11 cellular contexts compared by ENCODE assay signal in genomic region chr12:644818-645552, GRCh38. TPM values are rescaled to one million over a fixed set of nuclear protein-coding genes. Genes with fewer than 3 reads are reported as not detected.
DNase-seq lines count a peak whose midpoint lies in the region; ATAC-seq and TF ChIP-seq lines count a peak whose summit lies in the region.
"Had no signal": no experiment of that assay in that cellular context is flagged by ENCODE, and none has a peak within 500 bp of the region (broad histone marks: within the 10 kb centered on the region; RNA-seq: fewer than 3 reads in every experiment).

No MANE protein-coding gene starts in this region.

- ATAC-seq in HCT116: no peak
- ATAC-seq: esophagus mucosa had no signal

- CTCF ChIA-PET in HCT116 (lab: Charles Lee): no interaction called here
- CTCF ChIA-PET in HEK293T (lab: Yijun Ruan, JAX): interaction anchor here (0.5 kb wide), 1 partner anchor 9 kb away, joined by 7 read pairs; no protein-coding TSS in a partner anchor

- H3K27ac ChIP-seq in HCT116 (ENCODE audit: low read depth, low read length): no peak overlapping the region
- peak overlapping the region; percentile 83 for H3K27ac ChIP-seq in layer of hippocampus (ENCODE audit: low read depth, low read length)
- H3K27ac ChIP-seq in stomach: peak overlapping the region; percentile 21 to 99 (median 95)

- POLR2A ChIA-PET in HCT116 (lab: Charles Lee) (no interaction called here), HEK293T (lab: Yijun Ruan, JAX) (interaction anchor here (0.7 to 0.8 kb wide), 2 partner anchors 20 to 106 kb away, joined by 3 read pairs; no protein-coding TSS in a partner anchor)

- H3K9me2 ChIP-seq in HCT116 (ENCODE audit: insufficient read depth): no peaks in the 10 kb centered on the region

- 0 out of 2 replicates have a peak overlapping the region, but pooled peaks have one; percentile 10 for H3K9ac ChIP-seq in HCT116 (ENCODE audit: low read length)

- intact Hi-C loops in HCT116 (cut with micrococcal nuclease) (loop anchor here (5.0 kb wide), 1 partner anchor 107 kb away; the partner anchor contains the start of gene WNK1), stomach (cut with DNase I; ENCODE audit: low total_unique reads) (no loop called here)

- TF ChIP-seq CTCF in HCT116 (IDR thresholded peaks at IDR 0.05 in 2 of 3, conservative IDR thresholded peaks at IDR 0.05 in 1 of 3; ENCODE audit: borderline replicate concordance in 1 of 3, insufficient read depth in 1 of 3, low read depth in 2 of 3, low read length in 2 of 3): no peak
- TF ChIP-seq CTCF in astrocyte of the spinal cord (IDR thresholded peaks at IDR 0.05; ENCODE audit: low read depth, low read length): no peak
- no peak for TF ChIP-seq CTCF in stomach (IDR thresholded peaks at IDR 0.05)

- H3K4me2 ChIP-seq in HCT116 (ENCODE audit: low read length): peak overlapping the region; percentile 53

- H3K79me2 ChIP-seq in HCT116 (ENCODE audit: insufficient read depth, low read length): no peaks in the 10 kb centered on the region

- BruUV-seq in HCT116 (replicated peaks; lab: Mats Ljungman, UMichigan): no TSS peak

- H4K20me1 ChIP-seq in HCT116 (ENCODE audit: insufficient read depth): no peaks in the 10 kb centered on the region

- in situ Hi-C loops in astrocyte of the spinal cord (cut with HindIII; ENCODE audit: low sequenced_read_pairs): no loop called here

- no peaks in the 10 kb centered on the region for H3K9me3 ChIP-seq in HCT116 (ENCODE audit: control insufficient read depth in 1 of 2, insufficient read depth in 1 of 2, low read depth in 1 of 2, low read length in 2 of 2)
- no peaks in the 10 kb centered on the region for H3K9me3 ChIP-seq in stomach

- no peak for TF ChIP-seq EP300 in stomach (IDR thresholded peaks at IDR 0.05)

- H3K36me3 ChIP-seq in HCT116 (ENCODE audit: control insufficient read depth in 1 of 2, insufficient read depth in 2 of 2, low read length in 2 of 2) (no peaks in the 10 kb centered on the region), stomach (no peaks in the 10 kb centered on the region)

- no peak overlapping the region for H2AFZ ChIP-seq in HCT116 (ENCODE audit: low read depth, low read length, poor library complexity, severe bottlenecking)

- no peaks in the 10 kb centered on the region for H3K27me3 ChIP-seq in HCT116 (ENCODE audit: insufficient read depth, low read length)
- no peaks in the 10 kb centered on the region for H3K27me3 ChIP-seq in layer of hippocampus (ENCODE audit: control insufficient read depth, insufficient read depth, low read length)
- H3K27me3 ChIP-seq in stomach: no peaks in the 10 kb centered on the region

- H3K4me3 ChIP-seq in HCT116 (replicated peaks in 1 of 2; ENCODE audit: low read depth in 1 of 2, low read length in 2 of 2) (no peak overlapping the region; a peak in 1 of 4 replicates), astrocyte of the spinal cord (ENCODE audit: low read depth, low read length) (no peak overlapping the region), stomach (peak overlapping the region in 1 of 4 donors; percentile 56)

- 66 to 83% (median 71%) methylated on average over 6 of the region's 6 CpGs for WGBS in stomach, 5 donors

- no peak for DNase-seq in HCT116 (ENCODE audit: low read depth, low spot score)
- peak; percentile 63 for DNase-seq in astrocyte of the spinal cord (ENCODE audit: low read depth, low spot score)
- DNase-seq in stomach: no peak
- DNase-seq in EL: no peak
- no peak for DNase-seq in activated gamma-delta T cell treated with Interleukin-2 at 50 U/mL for 16 hours
- DNase-seq in HEK293T (ENCODE audit: extremely low spot score): no peak
- no peak for DNase-seq in NCI-H526 (lab: John Stamatoyannopoulos, UW)
- DNase-seq: NCI-H1436, SHP77 treated with DMSO at 0.1 percent for 48 hours had no signal

- no peak for TF ChIP-seq RAD21 in HCT116 (IDR thresholded peaks at IDR 0.05; ENCODE audit: low read depth)

- RAD21 ChIA-PET in HCT116 (lab: Charles Lee; ENCODE audit: low non-redundant PET in 1 of 2, low total read pairs in 2 of 2, uncharacterized antibody in 2 of 2, unreplicated experiment in 2 of 2): no interaction called here

- H3K4me1 ChIP-seq in HCT116 (ENCODE audit: control insufficient read depth in 1 of 2, insufficient read depth in 2 of 2, low read length in 2 of 2) (peaks cover 10 to 47% of the 10 kb centered on the region in 2 experiments), stomach (peaks cover 41 to 54% (median 43%) of the 10 kb centered on the region in 4 donors)

- no peak for TF ChIP-seq POLR2A in HCT116 (IDR thresholded peaks at IDR 0.05; ENCODE audit: borderline replicate concordance, extremely low read depth, insufficient read depth, insufficient read length)
- TF ChIP-seq POLR2A in stomach (IDR thresholded peaks at IDR 0.05): no peak

TF ChIP-seq in HCT116, 20 proteins besides CTCF, POLR2A, EP300 and RAD21 (continues in another document):
- TF ChIP-seq EGR1 (IDR thresholded peaks at IDR 0.05; ENCODE audit: low read depth) (no peak), POLR2AphosphoS5 (IDR thresholded peaks at IDR 0.05; ENCODE audit: low read depth, low read length) (no peak), EZH2 (IDR thresholded peaks at IDR 0.05) (no peak), REST (IDR thresholded peaks at IDR 0.05; ENCODE audit: low read depth) (no peak), SIN3A (IDR thresholded peaks at IDR 0.05; ENCODE audit: low read depth) (no peak), ZFX (IDR thresholded peaks at IDR 0.05) (no peak; the same call in 1 of the 2 replicates), CBX3 (IDR thresholded peaks at IDR 0.05; ENCODE audit: low read depth) (no peak), ELF1 (IDR thresholded peaks at IDR 0.05; ENCODE audit: borderline replicate concordance, low read depth) (no peak), SRF (IDR thresholded peaks at IDR 0.05; ENCODE audit: low read depth) (no peak), CEBPB (IDR thresholded peaks at IDR 0.05; ENCODE audit: low read depth) (no peak)

TF ChIP-seq in HEK293T, 16 proteins besides CTCF, POLR2A, EP300 and RAD21:
- TF ChIP-seq NFRKB (IDR thresholded peaks at IDR 0.05) (no peak), ELF4 (IDR thresholded peaks at IDR 0.05) (no peak), ARNT (IDR thresholded peaks at IDR 0.05) (no peak), CTBP1 (IDR thresholded peaks at IDR 0.05; ENCODE audit: borderline replicate concordance) (no peak), SUZ12 (IDR thresholded peaks at IDR 0.05) (no peak), ZNF384 (IDR thresholded peaks at IDR 0.05) (no peak), FOXA1 (IDR thresholded peaks at IDR 0.05) (no peak), FOXK2 (IDR thresholded peaks at IDR 0.05) (no peak), TARDBP (IDR thresholded peaks at IDR 0.05) (no peak), SP1 (IDR thresholded peaks at IDR 0.05) (no peak), BHLHE40 (IDR thresholded peaks at IDR 0.05; ENCODE audit: borderline replicate concordance) (no peak), HDGF (IDR thresholded peaks at IDR 0.05; ENCODE audit: borderline replicate concordance) (no peak), L3MBTL2 (conservative IDR thresholded peaks at IDR 0.05) (no peak), LEF1 (IDR thresholded peaks at IDR 0.05; ENCODE audit: borderline replicate concordance) (no peak), PKNOX1 (IDR thresholded peaks at IDR 0.05) (no peak), FOXM1 (IDR thresholded peaks at IDR 0.05; ENCODE audit: borderline replicate concordance) (no peak)

RNA-seq across cellular contexts. Expression of gene NINJ2, which starts 18.3 kb away (rescaled TPM):
- total RNA-seq in HCT116 (2021; ENCODE audit: unreplicated experiment) (not detected), stomach (10 to 100 TPM in 1 of 5 donors, 1 to 10 TPM in 1, not detected in 3; 2.2 to 26.2 TPM)
- 0.16 TPM in 1 of 2 replicates, not detected in the other for polyA plus RNA-seq in HCT116 (2012)
- polyA plus RNA-seq in stomach: 1 to 10 TPM; 2.0 to 5.2 (median 5.0) TPM
